Comparison of ENCODE assay signal across 7 cellular contexts in the genomic region with DNA sequence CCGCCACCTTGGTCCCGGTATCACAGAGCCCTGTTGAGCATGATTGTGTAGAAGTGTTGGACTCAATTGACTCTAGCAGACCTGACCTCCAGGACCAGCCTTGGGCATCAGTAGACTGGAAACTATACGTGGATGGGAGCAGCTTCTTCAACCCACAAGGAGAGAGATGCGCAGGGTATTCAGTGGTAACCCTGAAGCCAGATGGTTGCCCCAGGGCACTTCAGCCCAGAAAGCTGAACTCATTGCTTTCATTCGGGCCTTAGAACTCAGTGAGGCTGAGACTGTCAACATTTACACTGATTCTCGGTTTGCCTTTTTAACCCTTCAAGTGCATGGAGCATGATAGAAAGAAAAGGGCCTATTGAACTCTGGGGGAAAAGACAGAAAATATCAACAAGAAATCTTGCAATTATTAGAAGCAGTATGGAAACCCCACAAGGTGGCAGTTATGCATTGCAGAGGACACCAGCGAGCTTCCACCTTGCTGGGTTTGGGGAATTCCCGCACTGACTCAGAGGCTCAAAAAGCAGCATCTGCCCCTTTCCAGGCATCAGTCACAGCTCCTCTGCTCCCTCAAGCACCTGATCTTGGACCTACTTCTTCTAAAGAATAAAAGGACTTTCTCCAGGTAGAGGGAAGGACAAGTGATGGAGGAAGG.
A peak's percentile ranks its signal among the peaks of the same experiment; 100 is the strongest.
DNase-seq lines count a peak whose midpoint lies in the region; ATAC-seq and TF ChIP-seq lines count a peak whose summit lies in the region.
"Not testable (repeated sequence)": the region's sequence is repeated elsewhere in the genome, so short reads cannot be mapped to it uniquely, and the experiment has no call there.

No MANE protein-coding gene starts in this region.

- H2AFZ ChIP-seq in HCT116 (ENCODE audit: low read depth, low read length, poor library complexity, severe bottlenecking), result not testable (repeated sequence)

- H3K4me3 ChIP-seq in HCT116 (replicated peaks in 1 of 2; ENCODE audit: low read depth in 1 of 2, low read length in 2 of 2); Panc1 (ENCODE audit: low read depth in 2 of 2, low read length in 2 of 2): not testable (repeated sequence)

- not testable (repeated sequence) for H3K27me3 Mint-ChIP-seq in activated CD4-positive, alpha-beta T cell treated with anti-CD3 and anti-CD28 coated beads, Interleukin-2, amount 10 ng/mL, durations not matched to agents 24 days and 14 days; progenitor cell of endocrine pancreas

- not testable (repeated sequence) for H3K27me3 ChIP-seq in HCT116 (ENCODE audit: insufficient read depth, low read length); Panc1 (ENCODE audit: control insufficient read depth, insufficient read depth, low read length); foreskin keratinocyte

- TF ChIP-seq CTCF in HCT116 (IDR thresholded peaks at IDR 0.05 in 2 of 3, conservative IDR thresholded peaks at IDR 0.05 in 1 of 3; ENCODE audit: borderline replicate concordance in 1 of 3, insufficient read depth in 1 of 3, low read depth in 2 of 3, low read length in 2 of 3); progenitor cell of endocrine pancreas (IDR thresholded peaks at IDR 0.05; ENCODE audit: unreplicated experiment): not testable (repeated sequence)
- peak; percentile 29 for TF ChIP-seq CTCF in Panc1 (IDR thresholded peaks at IDR 0.05)
- peak; percentile 96 for TF ChIP-seq CTCF in foreskin keratinocyte (conservative IDR thresholded peaks at IDR 0.05)

- H3K9me2 ChIP-seq in HCT116 (ENCODE audit: insufficient read depth), result not testable (repeated sequence)

- not testable (repeated sequence) for H3K79me2 ChIP-seq in HCT116 (ENCODE audit: insufficient read depth, low read length)

- not testable (repeated sequence) for H4K20me1 ChIP-seq in HCT116 (ENCODE audit: insufficient read depth)

- not testable (repeated sequence) for H3K36me3 ChIP-seq in HCT116 (ENCODE audit: control insufficient read depth in 1 of 2, insufficient read depth in 2 of 2, low read length in 2 of 2); Panc1 (ENCODE audit: control insufficient read depth, insufficient read depth, low read length)

- not testable (repeated sequence) for H3K9ac ChIP-seq in HCT116 (ENCODE audit: low read length)

- not testable (repeated sequence) for H3K4me1 Mint-ChIP-seq in activated CD4-positive, alpha-beta T cell treated with anti-CD3 and anti-CD28 coated beads, Interleukin-2, amount 10 ng/mL, durations not matched to agents 24 days and 14 days
- H3K4me1 Mint-ChIP-seq in progenitor cell of endocrine pancreas (ENCODE audit: low read depth), result peaks cover 21% of the 10 kb centered on the region

- not testable (repeated sequence) for H3K9me3 Mint-ChIP-seq in activated CD4-positive, alpha-beta T cell treated with anti-CD3 and anti-CD28 coated beads, Interleukin-2, amount 10 ng/mL, durations not matched to agents 24 days and 14 days; progenitor cell of endocrine pancreas (ENCODE audit: low read depth)

- in situ Hi-C loops in Panc1 (cut with HindIII; ENCODE audit: low pct_unique_long_range_greater_than_20kb, low sequenced_read_pairs), result not testable (repeated sequence)

- H3K4me1 ChIP-seq in HCT116 (ENCODE audit: control insufficient read depth in 1 of 2, insufficient read depth in 2 of 2, low read length in 2 of 2) (peaks cover 0 to 14% of the 10 kb centered on the region in 2 experiments; a peak in 2 of 4 replicates), foreskin keratinocyte (peaks cover 20% of the 10 kb centered on the region)
- not testable (repeated sequence) for H3K4me1 ChIP-seq in Panc1 (ENCODE audit: control insufficient read depth, insufficient read depth, low read length)

- CTCF ChIA-PET in HCT116 (lab: Charles Lee), result not testable (repeated sequence)
- CTCF ChIA-PET in Panc1 (lab: Charles Lee), result interaction anchor here (0.7 kb wide), 1 partner anchor 365 kb away, joined by 3 read pairs; no protein-coding TSS in a partner anchor

- POLR2A ChIA-PET in HCT116 (lab: Charles Lee); Panc1 (lab: Charles Lee): not testable (repeated sequence)

- H3K4me2 ChIP-seq in HCT116 (ENCODE audit: low read length), result 0 out of 2 replicates have a peak overlapping the region, but pooled peaks have one; percentile 12

- not testable (repeated sequence) for BruUV-seq in HCT116 (replicated peaks; lab: Mats Ljungman, UMichigan); Panc1 (replicated peaks; lab: Mats Ljungman, UMichigan)

- H3K9me3 ChIP-seq in HCT116 (ENCODE audit: control insufficient read depth in 1 of 2, insufficient read depth in 1 of 2, low read depth in 1 of 2, low read length in 2 of 2); Panc1 (ENCODE audit: control insufficient read depth, insufficient read depth, low read depth, low read length): not testable (repeated sequence)

- H3K36me3 Mint-ChIP-seq in activated CD4-positive, alpha-beta T cell treated with anti-CD3 and anti-CD28 coated beads, Interleukin-2, amount 10 ng/mL, durations not matched to agents 24 days and 14 days (ENCODE audit: low read depth); progenitor cell of endocrine pancreas (ENCODE audit: insufficient read depth): not testable (repeated sequence)

- TF ChIP-seq POLR2A in HCT116 (IDR thresholded peaks at IDR 0.05; ENCODE audit: borderline replicate concordance, extremely low read depth, insufficient read depth, insufficient read length), result not testable (repeated sequence)

- intact Hi-C loops in HCT116 (cut with micrococcal nuclease); Panc1 (cut with micrococcal nuclease; ENCODE audit: unreplicated experiment): not testable (repeated sequence)
- intact Hi-C loops in activated CD4-positive, alpha-beta T cell treated with anti-CD3 and anti-CD28 coated beads, Interleukin-2, amount 10 ng/mL, durations not matched to agents 24 days and 14 days (cut with micrococcal nuclease), result loop anchor here (1.0 kb wide), 1 partner anchor 233 kb away; no protein-coding TSS in a partner anchor

- not testable (repeated sequence) for ATAC-seq in HCT116, Panc1
- ATAC-seq in foreskin keratinocyte, result peak; percentile 64

- not testable (repeated sequence) for H3K27ac ChIP-seq in HCT116 (ENCODE audit: low read depth, low read length); Panc1 (ENCODE audit: low read length)
- H3K27ac ChIP-seq in foreskin keratinocyte, result peak overlapping the region; percentile 80

- H3K4me3 Mint-ChIP-seq in activated CD4-positive, alpha-beta T cell treated with anti-CD3 and anti-CD28 coated beads, Interleukin-2, amount 10 ng/mL, durations not matched to agents 24 days and 14 days; progenitor cell of endocrine pancreas (ENCODE audit: low read depth): not testable (repeated sequence)

- H3K27ac Mint-ChIP-seq in activated CD4-positive, alpha-beta T cell treated with anti-CD3 and anti-CD28 coated beads, Interleukin-2, amount 10 ng/mL, durations not matched to agents 24 days and 14 days, result not testable (repeated sequence)
- H3K27ac Mint-ChIP-seq in progenitor cell of endocrine pancreas, result peak overlapping the region; percentile 6

- DNase-seq in HCT116 (ENCODE audit: low read depth, low spot score); Panc1 (ENCODE audit: low read depth, low spot score); progenitor cell of endocrine pancreas (ENCODE audit: low spot score, unreplicated experiment): not testable (repeated sequence)
- peak; percentile 70 for DNase-seq in activated CD4-positive, alpha-beta T cell treated with anti-CD3 and anti-CD28 coated beads, Interleukin-2, amount 10 ng/mL, durations not matched to agents 24 days and 14 days
- DNase-seq in activated naive CD4-positive, alpha-beta T cell treated with anti-CD3 and anti-CD28 coated beads, Interleukin-2, amount 50 U/mL, for 16 hours, result peak; percentile 44
- DNase-seq in foreskin keratinocyte, result peak in 1 of 2 donors; percentile 20
- DNase-seq in stimulated activated CD4-positive, alpha-beta T cell treated with anti-CD3 and anti-CD28 coated beads, Interleukin-4, amount 100 ng/mL, for 24 hours, result peak; percentile 36

- TF ChIP-seq RAD21 in HCT116 (IDR thresholded peaks at IDR 0.05; ENCODE audit: low read depth), result peak; percentile 24; the same call in 1 of the 2 replicates

- RAD21 ChIA-PET in HCT116 (lab: Charles Lee; ENCODE audit: low non-redundant PET in 1 of 2, low total read pairs in 2 of 2, uncharacterized antibody in 2 of 2, unreplicated experiment in 2 of 2), result not testable (repeated sequence)
